In the genomic region with DNA sequence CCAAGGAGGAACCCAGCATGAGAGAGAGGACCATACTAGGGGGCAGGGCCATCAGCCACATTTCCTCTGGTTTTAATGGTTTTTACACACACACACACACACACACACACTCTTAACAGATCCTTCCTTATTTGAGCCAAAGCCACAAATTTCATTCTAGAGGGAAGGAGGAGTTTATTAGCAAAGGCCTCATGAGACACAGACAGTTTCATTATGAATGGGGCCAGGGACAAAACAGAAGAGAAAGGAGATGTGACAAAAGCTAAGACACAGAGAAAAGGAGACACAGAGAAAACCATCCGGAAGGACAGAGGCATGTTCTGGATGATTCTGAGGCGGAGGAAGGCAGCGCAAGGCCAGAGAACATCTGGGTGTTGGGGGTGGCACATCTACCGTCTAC, we compare ENCODE assay signal across 9 cellular contexts. TPM values are rescaled to one million over a fixed set of nuclear protein-coding genes. Genes with fewer than 3 reads are reported as not detected.
A peak's percentile ranks its signal among the peaks of the same experiment; 100 is the strongest.
DNase-seq lines count a peak whose midpoint lies in the region; ATAC-seq lines count a peak whose summit lies in the region.
"Had no signal": no experiment of that assay in that cellular context is flagged by ENCODE, and none has a peak within 500 bp of the region (broad histone marks: within the 10 kb centered on the region; RNA-seq: fewer than 3 reads in every experiment).

No MANE protein-coding gene starts in this region.

- H3K36me3 Mint-ChIP-seq in activated T-helper 1 cell treated with anti-CD3 and anti-CD28 coated beads, Interleukin-12 subunit alpha, Interleukin-12 subunit beta, Interleukin-2, Interleukin-4 antibody, amounts not matched to agents 30 ng/mL and 10 ng/mL and 1 ng/mL, durations not matched to agents 14 hours and 24 hours and 36 hours (ENCODE audit: low read depth), result peaks cover 9% of the 10 kb centered on the region
- H3K36me3 Mint-ChIP-seq in stimulated activated effector memory CD8-positive, alpha-beta T cell treated with anti-CD3 and anti-CD28 coated beads, Interleukin-12 subunit alpha, Interleukin-12 subunit beta, amount 100 ng/mL, for 72 hours, result peaks cover 40% of the 10 kb centered on the region

- intact Hi-C loops in activated T-helper 1 cell treated with anti-CD3 and anti-CD28 coated beads, Interleukin-12 subunit alpha, Interleukin-12 subunit beta, Interleukin-2, Interleukin-4 antibody, amounts not matched to agents 30 ng/mL and 10 ng/mL and 1 ng/mL, durations not matched to agents 14 hours and 24 hours and 36 hours (cut with micrococcal nuclease), result no loop called here

- peak overlapping the region; percentile 56 for H3K27ac Mint-ChIP-seq in activated T-helper 1 cell treated with anti-CD3 and anti-CD28 coated beads, Interleukin-12 subunit alpha, Interleukin-12 subunit beta, Interleukin-2, Interleukin-4 antibody, amounts not matched to agents 30 ng/mL and 10 ng/mL and 1 ng/mL, durations not matched to agents 14 hours and 24 hours and 36 hours
- H3K27ac Mint-ChIP-seq in stimulated activated effector memory CD8-positive, alpha-beta T cell treated with anti-CD3 and anti-CD28 coated beads, Interleukin-12 subunit alpha, Interleukin-12 subunit beta, amount 100 ng/mL, for 72 hours, result peak overlapping the region; percentile 68

- H3K9me3 Mint-ChIP-seq in activated T-helper 1 cell treated with anti-CD3 and anti-CD28 coated beads, Interleukin-12 subunit alpha, Interleukin-12 subunit beta, Interleukin-2, Interleukin-4 antibody, amounts not matched to agents 30 ng/mL and 10 ng/mL and 1 ng/mL, durations not matched to agents 14 hours and 24 hours and 36 hours, result no peaks in the 10 kb centered on the region
- H3K9me3 Mint-ChIP-seq in stimulated activated effector memory CD8-positive, alpha-beta T cell treated with anti-CD3 and anti-CD28 coated beads, Interleukin-12 subunit alpha, Interleukin-12 subunit beta, amount 100 ng/mL, for 72 hours, result no peaks in the 10 kb centered on the region

- no peak for DNase-seq in activated T-helper 1 cell treated with anti-CD3 and anti-CD28 coated beads, Interleukin-12 subunit alpha, Interleukin-12 subunit beta, Interleukin-2, Interleukin-4 antibody, amounts not matched to agents 30 ng/mL and 10 ng/mL and 1 ng/mL, durations not matched to agents 14 hours and 24 hours and 36 hours (ENCODE audit: low spot score)
- no peak for DNase-seq in stimulated activated effector memory CD8-positive, alpha-beta T cell treated with anti-CD3 and anti-CD28 coated beads, Interleukin-12 subunit alpha, Interleukin-12 subunit beta, amount 100 ng/mL, for 72 hours (ENCODE audit: low spot score in 2 of 2)
- no peak for DNase-seq in SW480 (ENCODE audit: low spot score)
- no peak for DNase-seq in NCI-H1105 (lab: John Stamatoyannopoulos, UW)
- DNase-seq: MM.1S, mucosa of descending colon had no signal

- no peaks in the 10 kb centered on the region for H3K27me3 Mint-ChIP-seq in activated T-helper 1 cell treated with anti-CD3 and anti-CD28 coated beads, Interleukin-12 subunit alpha, Interleukin-12 subunit beta, Interleukin-2, Interleukin-4 antibody, amounts not matched to agents 30 ng/mL and 10 ng/mL and 1 ng/mL, durations not matched to agents 14 hours and 24 hours and 36 hours (ENCODE audit: insufficient read depth)

- ATAC-seq in GM18868 (IDR thresholded peaks at IDR 0.05; ENCODE audit: unreplicated experiment), result peak; percentile 59
- peak; percentile 31 for ATAC-seq in HG03039 (IDR thresholded peaks at IDR 0.05; ENCODE audit: unreplicated experiment)
- peak; percentile 64 for ATAC-seq in stimulated activated effector memory CD8-positive, alpha-beta T cell treated with anti-CD3 and anti-CD28 coated beads, Interleukin-12 subunit alpha, Interleukin-12 subunit beta, amount 100 ng/mL, for 72 hours
- ATAC-seq in GM21447 (IDR thresholded peaks at IDR 0.05; ENCODE audit: unreplicated experiment), result no peak
- ATAC-seq: mucosa of descending colon had no signal

- peaks cover 27% of the 10 kb centered on the region for H3K4me1 Mint-ChIP-seq in activated T-helper 1 cell treated with anti-CD3 and anti-CD28 coated beads, Interleukin-12 subunit alpha, Interleukin-12 subunit beta, Interleukin-2, Interleukin-4 antibody, amounts not matched to agents 30 ng/mL and 10 ng/mL and 1 ng/mL, durations not matched to agents 14 hours and 24 hours and 36 hours (ENCODE audit: low read depth)
- peaks cover 34% of the 10 kb centered on the region for H3K4me1 Mint-ChIP-seq in stimulated activated effector memory CD8-positive, alpha-beta T cell treated with anti-CD3 and anti-CD28 coated beads, Interleukin-12 subunit alpha, Interleukin-12 subunit beta, amount 100 ng/mL, for 72 hours

- H3K4me3 Mint-ChIP-seq in activated T-helper 1 cell treated with anti-CD3 and anti-CD28 coated beads, Interleukin-12 subunit alpha, Interleukin-12 subunit beta, Interleukin-2, Interleukin-4 antibody, amounts not matched to agents 30 ng/mL and 10 ng/mL and 1 ng/mL, durations not matched to agents 14 hours and 24 hours and 36 hours, result peak overlapping the region; percentile 11
- peak overlapping the region; percentile 35 for H3K4me3 Mint-ChIP-seq in stimulated activated effector memory CD8-positive, alpha-beta T cell treated with anti-CD3 and anti-CD28 coated beads, Interleukin-12 subunit alpha, Interleukin-12 subunit beta, amount 100 ng/mL, for 72 hours

RNA-seq across cellular contexts. Expression of a gene that starts 32.2 kb away (rescaled TPM):
- 38.0 and 42.3 TPM in 2 replicates for total RNA-seq in activated T-helper 1 cell treated with anti-CD3 and anti-CD28 coated beads, Interleukin-12 subunit alpha, Interleukin-12 subunit beta, Interleukin-2, Interleukin-4 antibody, amounts not matched to agents 30 ng/mL and 10 ng/mL and 1 ng/mL, durations not matched to agents 14 hours and 24 hours and 36 hours
